8 cellular contexts compared by ENCODE assay signal in the genomic region with DNA sequence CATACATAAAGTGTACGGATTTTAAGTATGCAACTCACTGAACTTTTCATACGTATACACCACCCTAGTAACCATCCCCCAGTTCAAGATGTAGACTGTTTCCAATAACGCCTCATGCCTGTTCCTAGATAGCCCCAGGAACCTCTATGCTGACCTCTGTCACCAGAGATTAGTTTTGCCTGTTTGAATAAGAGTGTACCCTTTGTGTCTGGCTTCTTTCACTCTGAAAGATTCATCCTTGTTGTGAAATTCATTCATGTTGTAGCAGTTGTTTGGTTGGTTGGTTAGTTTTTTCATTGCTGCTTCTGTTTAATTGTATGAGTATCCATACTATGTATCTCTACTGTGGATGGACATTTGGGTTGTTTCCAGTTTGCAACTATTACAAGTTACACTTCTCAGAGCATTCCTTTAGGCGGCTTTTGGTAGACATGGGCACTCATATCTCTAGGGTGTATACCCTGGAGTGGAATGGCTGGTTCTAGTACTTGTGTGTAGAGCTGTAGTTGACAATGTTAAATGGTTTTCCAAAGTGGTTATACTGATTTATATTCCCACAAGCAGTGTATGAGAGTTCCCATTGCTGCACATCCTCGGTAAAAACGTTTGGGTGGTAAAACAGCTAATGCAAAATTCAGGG. TPM values are rescaled to one million over a fixed set of nuclear protein-coding genes. Genes with fewer than 3 reads are reported as not detected.
DNase-seq lines count a peak whose midpoint lies in the region; ATAC-seq, FAIRE-seq and TF ChIP-seq lines count a peak whose summit lies in the region.

No MANE protein-coding gene starts in this region.

- TF ChIP-seq CTCF in bronchial epithelial cell (IDR thresholded peaks at IDR 0.05; ENCODE audit: insufficient read depth, low read length, severe bottlenecking) (no peak), nephron progenitor cell (IDR thresholded peaks at IDR 0.05) (no peak)

- H3K4me1 Mint-ChIP-seq in nephron progenitor cell, result peaks cover 63% of the 10 kb centered on the region

- H3K27me3 ChIP-seq in bronchial epithelial cell (ENCODE audit: control insufficient read depth, insufficient read depth, low read length), result no peaks in the 10 kb centered on the region

- H3K4me3 Mint-ChIP-seq in nephron progenitor cell, result peak overlapping the region; percentile 88

- ATAC-seq in GM19328 (IDR thresholded peaks at IDR 0.05; ENCODE audit: unreplicated experiment), result no peak
- ATAC-seq in HG03045 (IDR thresholded peaks at IDR 0.05; ENCODE audit: unreplicated experiment), result no peak

- no peaks in the 10 kb centered on the region for H3K9me3 Mint-ChIP-seq in nephron progenitor cell

- H3K4me3 ChIP-seq in bronchial epithelial cell (ENCODE audit: low read depth, low read length), result no peak overlapping the region

- no peak overlapping the region for H3K27ac Mint-ChIP-seq in nephron progenitor cell

- H3K36me3 ChIP-seq in bronchial epithelial cell (ENCODE audit: control insufficient read depth, insufficient read depth, low read length), result no peaks in the 10 kb centered on the region

- no peaks in the 10 kb centered on the region for H3K27me3 Mint-ChIP-seq in nephron progenitor cell (ENCODE audit: low read depth, poor library complexity)

- DNase-seq in DMS79 treated with DMSO at 0.1 percent for 48 hours (lab: John Stamatoyannopoulos, UW) (peak; percentile 8), DMS79 (lab: John Stamatoyannopoulos, UW) (no peak), NCI-H82 (lab: John Stamatoyannopoulos, UW) (peak; percentile 52), bronchial epithelial cell (ENCODE audit: low read depth) (peak; percentile 39), nephron progenitor cell (no peak), nucleus accumbens (lab: John Stamatoyannopoulos, UW) (no peak)

- H3K36me3 Mint-ChIP-seq in nephron progenitor cell (ENCODE audit: low read depth), result no peaks in the 10 kb centered on the region

- no peak for FAIRE-seq in bronchial epithelial cell (lab: Jason Lieb, UNC)

RNA-seq across cellular contexts. Expression of gene RNASEH2B, which starts 1.6 kb away (rescaled TPM):
- total RNA-seq in bronchial epithelial cell, result 33.2 and 35.0 TPM in 2 replicates

Comparison
In these comparisons a context has a peak if more than half of its experiments do, and no peak if none do; other contexts are left out.
1. DNase-seq: peak in DMS79 treated with DMSO at 0.1 percent for 48 hours (single experiment), NCI-H82 (single experiment) and bronchial epithelial cell (single experiment); none in DMS79 (single experiment), nephron progenitor cell (single experiment) and nucleus accumbens (0 of 56).